ENCODE assay signal across 8 cellular contexts in genomic region chr14:73237219-73237785, GRCh38. TPM values are rescaled to one million over a fixed set of nuclear protein-coding genes. Genes with fewer than 3 reads are reported as not detected.
A peak's percentile ranks its signal among the peaks of the same experiment; 100 is the strongest.
DNase-seq lines count a peak whose midpoint lies in the region; ATAC-seq and TF ChIP-seq lines count a peak whose summit lies in the region.

A gene with protein sequence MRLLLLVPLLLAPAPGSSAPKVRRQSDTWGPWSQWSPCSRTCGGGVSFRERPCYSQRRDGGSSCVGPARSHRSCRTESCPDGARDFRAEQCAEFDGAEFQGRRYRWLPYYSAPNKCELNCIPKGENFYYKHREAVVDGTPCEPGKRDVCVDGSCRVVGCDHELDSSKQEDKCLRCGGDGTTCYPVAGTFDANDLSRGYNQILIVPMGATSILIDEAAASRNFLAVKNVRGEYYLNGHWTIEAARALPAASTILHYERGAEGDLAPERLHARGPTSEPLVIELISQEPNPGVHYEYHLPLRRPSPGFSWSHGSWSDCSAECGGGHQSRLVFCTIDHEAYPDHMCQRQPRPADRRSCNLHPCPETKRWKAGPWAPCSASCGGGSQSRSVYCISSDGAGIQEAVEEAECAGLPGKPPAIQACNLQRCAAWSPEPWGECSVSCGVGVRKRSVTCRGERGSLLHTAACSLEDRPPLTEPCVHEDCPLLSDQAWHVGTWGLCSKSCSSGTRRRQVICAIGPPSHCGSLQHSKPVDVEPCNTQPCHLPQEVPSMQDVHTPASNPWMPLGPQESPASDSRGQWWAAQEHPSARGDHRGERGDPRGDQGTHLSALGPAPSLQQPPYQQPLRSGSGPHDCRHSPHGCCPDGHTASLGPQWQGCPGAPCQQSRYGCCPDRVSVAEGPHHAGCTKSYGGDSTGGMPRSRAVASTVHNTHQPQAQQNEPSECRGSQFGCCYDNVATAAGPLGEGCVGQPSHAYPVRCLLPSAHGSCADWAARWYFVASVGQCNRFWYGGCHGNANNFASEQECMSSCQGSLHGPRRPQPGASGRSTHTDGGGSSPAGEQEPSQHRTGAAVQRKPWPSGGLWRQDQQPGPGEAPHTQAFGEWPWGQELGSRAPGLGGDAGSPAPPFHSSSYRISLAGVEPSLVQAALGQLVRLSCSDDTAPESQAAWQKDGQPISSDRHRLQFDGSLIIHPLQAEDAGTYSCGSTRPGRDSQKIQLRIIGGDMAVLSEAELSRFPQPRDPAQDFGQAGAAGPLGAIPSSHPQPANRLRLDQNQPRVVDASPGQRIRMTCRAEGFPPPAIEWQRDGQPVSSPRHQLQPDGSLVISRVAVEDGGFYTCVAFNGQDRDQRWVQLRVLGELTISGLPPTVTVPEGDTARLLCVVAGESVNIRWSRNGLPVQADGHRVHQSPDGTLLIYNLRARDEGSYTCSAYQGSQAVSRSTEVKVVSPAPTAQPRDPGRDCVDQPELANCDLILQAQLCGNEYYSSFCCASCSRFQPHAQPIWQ (plus strand): TSS chr14:73237506. CDS start chr14:73239779, 2,273 bp downstream.

- no peak for TF ChIP-seq POLR2A in adrenal gland (IDR thresholded peaks at IDR 0.05)

- CTCF ChIA-PET in BJ (lab: Yijun Ruan, JAX), result no interaction called here

- H3K27me3 ChIP-seq in BJ (ENCODE audit: control insufficient read depth, insufficient read depth, low read length), result peaks cover 34% of the 10 kb centered on the region
- peaks cover 7% of the 10 kb centered on the region for H3K27me3 ChIP-seq in adrenal gland
- H3K27me3 ChIP-seq in iPS-20b (ENCODE audit: insufficient read depth, low read length), result peaks cover 59% of the 10 kb centered on the region
- H3K27me3 ChIP-seq in smooth muscle cell (ENCODE audit: low read depth), result peaks cover 88% of the 10 kb centered on the region

- H3K4me3 Mint-ChIP-seq in HFFc6, result peak within 1 kb of the TSS; percentile 83

- H3K27ac Mint-ChIP-seq in HFFc6, result no peak within 1 kb of the TSS

- POLR2A ChIA-PET in BJ (lab: Charles Lee), result interaction anchor here (0.6 kb wide), 2 partner anchors 159 to 555 kb away, joined by 3 to 4 read pairs; no protein-coding TSS in a partner anchor

- peak within 1 kb of the TSS; percentile 89 for H3K4me2 ChIP-seq in smooth muscle cell

- H4K20me1 ChIP-seq in smooth muscle cell (ENCODE audit: low read depth), result no peaks in the 10 kb centered on the region

- H3K27ac ChIP-seq in adrenal gland (peak within 1 kb of the TSS in 1 of 5 donors; percentile 63), iPS-20b (ENCODE audit: low read length) (no peak within 1 kb of the TSS), smooth muscle cell (ENCODE audit: low read depth) (no peak within 1 kb of the TSS)

- peaks cover 51% of the 10 kb centered on the region for H3K27me3 Mint-ChIP-seq in HFFc6 (ENCODE audit: insufficient read depth)

- no peaks in the 10 kb centered on the region for H3K9me3 Mint-ChIP-seq in HFFc6

- no peaks in the 10 kb centered on the region for H3K79me2 ChIP-seq in smooth muscle cell (ENCODE audit: low read depth)

- DNase-seq in BJ (ENCODE audit: low read depth) (no peak), HFFc6 (no peak), adrenal gland (peak in 5 of 7 donors; percentile 43 to 72 (median 56)), smooth muscle cell (lab: John Stamatoyannopoulos, UW; ENCODE audit: unreplicated experiment) (no peak), NCI-H446 treated with DMSO at 0.1 percent for 48 hours (lab: John Stamatoyannopoulos, UW) (no peak), G401 (ENCODE audit: low spot score) (no peak)

- ATAC-seq in GM21717 (IDR thresholded peaks at IDR 0.05; ENCODE audit: unreplicated experiment), result no peak

- WGBS in adrenal gland, 4 donors, result 3 to 13% (median 4%) methylated on average over 8 to 48 of the region's 48 CpGs
- 5% methylated on average over 42 of the region's 48 CpGs for WGBS in smooth muscle cell (ENCODE audit: low lambda C conversion rate)

- peaks cover 21 to 39% of the 10 kb centered on the region in 2 donors for H3K4me1 ChIP-seq in adrenal gland (replicated peaks in 1 of 2)
- peaks cover 49% of the 10 kb centered on the region for H3K4me1 ChIP-seq in iPS-20b (ENCODE audit: insufficient read depth, low read length)
- H3K4me1 ChIP-seq in smooth muscle cell (ENCODE audit: low read depth), result peaks cover 43% of the 10 kb centered on the region

- no peaks in the 10 kb centered on the region for H3F3A ChIP-seq in smooth muscle cell (ENCODE audit: low read depth)

- intact Hi-C loops in adrenal gland (cut with DNase I), result no loop called here

- in situ Hi-C loops in G401 (cut with HindIII; ENCODE audit: low sequenced_read_pairs), result no loop called here

- H3K4me1 Mint-ChIP-seq in HFFc6 (ENCODE audit: low read depth), result peaks cover 27% of the 10 kb centered on the region

- H2AFZ ChIP-seq in smooth muscle cell (ENCODE audit: low read depth), result no peak within 1 kb of the TSS

- no peaks in the 10 kb centered on the region for H3K9me3 ChIP-seq in adrenal gland (replicated peaks in 1 of 3)
- no peaks in the 10 kb centered on the region for H3K9me3 ChIP-seq in iPS-20b (ENCODE audit: insufficient read depth, low read depth, low read length)
- no peaks in the 10 kb centered on the region for H3K9me3 ChIP-seq in smooth muscle cell (replicated peaks; ENCODE audit: low read depth)

- no peaks in the 10 kb centered on the region for H3K36me3 Mint-ChIP-seq in HFFc6 (ENCODE audit: low read depth)

- H3K4me3 ChIP-seq in BJ (ENCODE audit: low read depth, low read length), result peak within 1 kb of the TSS; percentile 25
- peak within 1 kb of the TSS in 2 of 4 donors; percentile 26 to 68 for H3K4me3 ChIP-seq in adrenal gland
- H3K4me3 ChIP-seq in iPS-20b (ENCODE audit: low read length), result peak within 1 kb of the TSS; percentile 68
- H3K4me3 ChIP-seq in smooth muscle cell, result peak within 1 kb of the TSS; percentile 44

- H3K36me3 ChIP-seq in BJ (ENCODE audit: control insufficient read depth, insufficient read depth, low read length) (no peaks in the 10 kb centered on the region), adrenal gland (replicated peaks in 1 of 2) (no peaks in the 10 kb centered on the region), iPS-20b (ENCODE audit: insufficient read depth, low read depth, low read length) (no peaks in the 10 kb centered on the region), smooth muscle cell (ENCODE audit: low read depth) (no peaks in the 10 kb centered on the region)

- no peak for TF ChIP-seq CTCF in BJ (IDR thresholded peaks at IDR 0.05; ENCODE audit: insufficient read depth, low read depth, low read length)
- TF ChIP-seq CTCF in HFFc6 (IDR thresholded peaks at IDR 0.05), result no peak
- TF ChIP-seq CTCF in adrenal gland (IDR thresholded peaks at IDR 0.05), result no peak
- TF ChIP-seq CTCF in smooth muscle cell (IDR thresholded peaks at IDR 0.05; ENCODE audit: borderline replicate concordance, insufficient read depth, poor library complexity, severe bottlenecking), result no peak

- H3K9ac ChIP-seq in iPS-20b (ENCODE audit: low read depth, low read length) (peak within 1 kb of the TSS; percentile 56; the same call in 1 of the 2 replicates), smooth muscle cell (ENCODE audit: low read depth) (no peak within 1 kb of the TSS)

RNA-seq across cellular contexts. Expression of the gene that starts here (rescaled TPM):
- polyA plus RNA-seq in BJ (2011; rRNA removed) (1.0 and 1.1 TPM in 2 replicates), adrenal gland (10 to 100 TPM in 2 of 3 donors, 1 to 10 TPM in 1; 4.2 to 22.9 (median 11.8) TPM), smooth muscle cell (3.3 and 4.3 TPM in 2 replicates)
- polyA minus RNA-seq in BJ (2011; rRNA and poly(A)+ RNA removed), result 0.57 and 1.0 TPM in 2 replicates
- 1 to 10 TPM; 1.5 to 3.0 (median 2.3) TPM for total RNA-seq in HFFc6 (2021; fragmentation: NEBNext Ultra II Directional; extraction: Animal tissue kit (Norgen Biotek cat#: 25700))
- total RNA-seq in adrenal gland (10 to 100 TPM in 6 of 8 donors, 1 to 10 TPM in 2; 5.4 to 33.6 (median 13.4) TPM), smooth muscle cell (1.5 and 4.3 TPM in 2 replicates)
- total RNA-seq in G401 (2014; rRNA removed; shearing (Covaris generic)), result not detected in 2 replicates

Comparison
In these comparisons a context has a peak if more than half of its experiments do, and no peak if none do; other contexts are left out.
1. DNase-seq: peak in adrenal gland (5 of 7); none in BJ (single experiment), HFFc6 (single experiment), smooth muscle cell (single experiment), NCI-H446 treated with DMSO at 0.1 percent for 48 hours (single experiment) and G401 (single experiment).